Comparison of ENCODE assay signal across 9 cellular contexts in genomic region chr12:43760396-43760795, GRCh38. TPM values are rescaled to one million over a fixed set of nuclear protein-coding genes. Genes with fewer than 3 reads are reported as not detected.
DNase-seq lines count a peak whose midpoint lies in the region; ATAC-seq and TF ChIP-seq lines count a peak whose summit lies in the region.
"Had no signal": no experiment of that assay in that cellular context is flagged by ENCODE, and none has a peak within 500 bp of the region (broad histone marks: within the 10 kb centered on the region; RNA-seq: fewer than 3 reads in every experiment).

No MANE protein-coding gene starts in this region.

- peaks cover 54% of the 10 kb centered on the region for H3K4me1 Mint-ChIP-seq in T-helper 1 cell treated with Interleukin-12 subunit alpha and Interleukin-12 subunit beta and Interleukin-4 antibody, amounts not matched to agents 30 μg/mL and 1 μg/mL, for 36 hours (ENCODE audit: low read depth)

- H3K27me3 Mint-ChIP-seq in T-helper 1 cell treated with Interleukin-12 subunit alpha and Interleukin-12 subunit beta and Interleukin-4 antibody, amounts not matched to agents 30 μg/mL and 1 μg/mL, for 36 hours (ENCODE audit: low read depth) = no peaks in the 10 kb centered on the region

- peak overlapping the region; percentile 97 for H3K4me3 Mint-ChIP-seq in T-helper 1 cell treated with Interleukin-12 subunit alpha and Interleukin-12 subunit beta and Interleukin-4 antibody, amounts not matched to agents 30 μg/mL and 1 μg/mL, for 36 hours

- H3K4me3 ChIP-seq in Peyer's patch = peak overlapping the region in 3 of 4 donors; percentile 68 to 71 (median 68)
- H3K4me3 ChIP-seq in esophagus (ENCODE audit: low read depth in 1 of 2, low read length in 2 of 2) = peak overlapping the region; percentile 74 to 86
- H3K4me3 ChIP-seq in spleen = peak overlapping the region in 6 of 8 donors; percentile 63 to 86 (median 78)
- H3K4me3 ChIP-seq in gastroesophageal sphincter = no peak overlapping the region
- H3K4me3 ChIP-seq in aorta (ENCODE audit: low read length in 2 of 2) = peak overlapping the region in 1 of 2 donors; percentile 1

- no peak for TF ChIP-seq POLR2A in Peyer's patch (IDR thresholded peaks at IDR 0.05)
- TF ChIP-seq POLR2A in spleen (IDR thresholded peaks at IDR 0.05) = no peak
- TF ChIP-seq POLR2A in gastroesophageal sphincter (IDR thresholded peaks at IDR 0.05) = no peak

- no peaks in the 10 kb centered on the region for H3K9me3 ChIP-seq in Peyer's patch
- H3K9me3 ChIP-seq in esophagus (ENCODE audit: control insufficient read depth in 2 of 2, insufficient read depth in 1 of 2, low read depth in 1 of 2, low read length in 1 of 2) = no peaks in the 10 kb centered on the region
- H3K9me3 ChIP-seq in spleen = no peaks in the 10 kb centered on the region
- no peaks in the 10 kb centered on the region for H3K9me3 ChIP-seq in gastroesophageal sphincter
- H3K9me3 ChIP-seq in aorta (ENCODE audit: control insufficient read depth, low read length) = no peaks in the 10 kb centered on the region

- H3K27me3 ChIP-seq in Peyer's patch (no peaks in the 10 kb centered on the region), esophagus (ENCODE audit: control insufficient read depth in 1 of 2, insufficient read depth in 2 of 2, low read length in 2 of 2) (no peaks in the 10 kb centered on the region), spleen (replicated peaks in 1 of 7) (no peaks in the 10 kb centered on the region), gastroesophageal sphincter (no peaks in the 10 kb centered on the region), aorta (ENCODE audit: control insufficient read depth in 1 of 2, insufficient read depth in 2 of 2, low read length in 1 of 2) (no peaks in the 10 kb centered on the region)

- H3K36me3 ChIP-seq in Peyer's patch = no peaks in the 10 kb centered on the region
- H3K36me3 ChIP-seq in esophagus (ENCODE audit: control insufficient read depth in 2 of 2, insufficient read depth in 2 of 2, low read length in 1 of 2) = no peaks in the 10 kb centered on the region
- peaks cover 0 to 19% (median under 1%) of the 10 kb centered on the region in 6 donors for H3K36me3 ChIP-seq in spleen
- H3K36me3 ChIP-seq in gastroesophageal sphincter = no peaks in the 10 kb centered on the region
- H3K36me3 ChIP-seq in aorta (ENCODE audit: control insufficient read depth in 1 of 2, insufficient read depth in 2 of 2, low read length in 1 of 2) = no peaks in the 10 kb centered on the region

- H3K27ac Mint-ChIP-seq in T-helper 1 cell treated with Interleukin-12 subunit alpha and Interleukin-12 subunit beta and Interleukin-4 antibody, amounts not matched to agents 30 μg/mL and 1 μg/mL, for 36 hours = peak overlapping the region; percentile 79

- no peak overlapping the region for H3K27ac ChIP-seq in Peyer's patch
- H3K27ac ChIP-seq in esophagus (ENCODE audit: low read depth in 2 of 2, low read length in 1 of 2) = peak overlapping the region in 1 of 2 donors; percentile 37
- peak overlapping the region in 3 of 8 donors; percentile 93 to 97 (median 95) for H3K27ac ChIP-seq in spleen
- no peak overlapping the region for H3K27ac ChIP-seq in gastroesophageal sphincter
- no peak overlapping the region for H3K27ac ChIP-seq in aorta (ENCODE audit: low read depth in 1 of 2, low read length in 2 of 2)

- H3K4me1 ChIP-seq in Peyer's patch (peaks cover 4 to 33% (median 19%) of the 10 kb centered on the region in 4 donors), esophagus (ENCODE audit: control insufficient read depth in 2 of 2, insufficient read depth in 2 of 2, low read length in 1 of 2) (peaks cover 3 to 11% of the 10 kb centered on the region in 2 donors), spleen (peaks cover 25 to 70% (median 51%) of the 10 kb centered on the region in 6 donors), gastroesophageal sphincter (peaks cover 6 to 35% (median 18%) of the 10 kb centered on the region in 3 donors), aorta (ENCODE audit: control insufficient read depth in 1 of 2, insufficient read depth in 2 of 2, low read length in 2 of 2) (peaks cover 6 to 7% of the 10 kb centered on the region in 2 donors)

- no peak for TF ChIP-seq CTCF in Peyer's patch (IDR thresholded peaks at IDR 0.05)
- no peak for TF ChIP-seq CTCF in spleen (IDR thresholded peaks at IDR 0.05 in 8 of 11, conservative IDR thresholded peaks at IDR 0.05 in 3 of 11)
- no peak for TF ChIP-seq CTCF in gastroesophageal sphincter (IDR thresholded peaks at IDR 0.05)

- 59 to 74% methylated on average over 2 of the region's 2 CpGs for WGBS in esophagus, 2 donors
- WGBS in spleen, 5 donors = 75 to 88% (median 86%) methylated on average over 2 of the region's 2 CpGs
- WGBS in gastroesophageal sphincter (ENCODE audit: low coverage in 1 of 2), 2 donors = 57 to 85% methylated on average over 1 to 2 of the region's 2 CpGs
- 53 to 70% methylated on average over 2 of the region's 2 CpGs for WGBS in aorta, 2 donors

- intact Hi-C loops in spleen (cut with DNase I; ENCODE audit: low total_unique reads) = no loop called here
- intact Hi-C loops in aorta (cut with DNase I) = loop anchor here in 1 of 2 donors (5.0 kb wide), 1 partner anchor 47 kb away; the partner anchor contains the start of gene TWF1

- peaks cover 16% of the 10 kb centered on the region for H3K36me3 Mint-ChIP-seq in T-helper 1 cell treated with Interleukin-12 subunit alpha and Interleukin-12 subunit beta and Interleukin-4 antibody, amounts not matched to agents 30 μg/mL and 1 μg/mL, for 36 hours (ENCODE audit: low read depth)

- no peak for ATAC-seq in gastroesophageal sphincter
- ATAC-seq in HG02763 (IDR thresholded peaks at IDR 0.05; ENCODE audit: unreplicated experiment) = no peak
- ATAC-seq in aorta (ENCODE audit: low FRiP score) = no peak

- no peak for TF ChIP-seq EP300 in gastroesophageal sphincter (IDR thresholded peaks at IDR 0.05)

- H3K9me3 Mint-ChIP-seq in T-helper 1 cell treated with Interleukin-12 subunit alpha and Interleukin-12 subunit beta and Interleukin-4 antibody, amounts not matched to agents 30 μg/mL and 1 μg/mL, for 36 hours = no peaks in the 10 kb centered on the region
- H3K9me3 Mint-ChIP-seq: H9 had no signal

- DNase-seq in T-helper 1 cell (no peak), Peyer's patch (no peak), spleen (no peak), aorta (no peak)
- DNase-seq: H9 had no signal

RNA-seq across cellular contexts. Expression of gene IRAK4, which starts 1.6 kb away (rescaled TPM):
- total RNA-seq in Peyer's patch (10 to 100 TPM; 28.9 to 49.5 (median 41.3) TPM), spleen (10 to 100 TPM; 32.6 to 97.9 (median 52.0) TPM), gastroesophageal sphincter (10 to 100 TPM; 15.3 to 36.6 (median 20.0) TPM), aorta (10 to 100 TPM; 24.4 to 34.7 TPM)
- polyA plus RNA-seq in esophagus (10 to 100 TPM; 10.9 to 15.5 TPM), spleen (10 to 100 TPM; 18.1 to 23.1 (median 20.0) TPM), aorta (10 to 100 TPM; 15.9 to 24.1 TPM)

RNA-seq across cellular contexts. Expression of gene PUS7L, which starts 1.8 kb away (rescaled TPM):
- total RNA-seq in Peyer's patch (10 to 100 TPM in 2 of 4 donors, 1 to 10 TPM in 2; 5.4 to 22.3 (median 9.9) TPM), spleen (10 to 100 TPM; 13.3 to 18.2 (median 15.9) TPM), gastroesophageal sphincter (10 to 100 TPM in 2 of 4 donors, 1 to 10 TPM in 2; 5.4 to 11.7 (median 9.7) TPM), aorta (10 to 100 TPM; 12.9 to 13.7 TPM)
- polyA plus RNA-seq in esophagus (1 to 10 TPM; 1.7 to 1.9 TPM), spleen (1 to 10 TPM; 1.5 to 2.1 (median 1.8) TPM), aorta (1 to 10 TPM; 1.9 to 5.4 TPM)

RNA-seq across cellular contexts. Expression of gene TWF1, which starts 45.7 kb away (rescaled TPM):
- 100 to 1,000 TPM in 1 of 4 donors, 10 to 100 TPM in 3; 40.9 to 126 (median 64.0) TPM for total RNA-seq in Peyer's patch
- 100 to 1,000 TPM in 1 of 2 donors, 10 to 100 TPM in 1; 73.1 to 120 TPM for polyA plus RNA-seq in esophagus
- 10 to 100 TPM; 28.1 to 58.4 (median 36.9) TPM for total RNA-seq in spleen
- polyA plus RNA-seq in spleen = 10 to 100 TPM; 20.6 to 26.0 (median 24.8) TPM
- total RNA-seq in gastroesophageal sphincter = 100 to 1,000 TPM in 3 of 4 donors, 10 to 100 TPM in 1; 88.2 to 126 (median 111) TPM
- 10 to 100 TPM; 52.5 to 53.7 TPM for total RNA-seq in aorta
- 10 to 100 TPM; 38.4 to 84.5 TPM for polyA plus RNA-seq in aorta

Comparison
In these comparisons a context has a peak if more than half of its experiments do, and no peak if none do; other contexts are left out.
1. H3K4me3 ChIP-seq: peak in Peyer's patch (3 of 4), esophagus (2 of 2) and spleen (6 of 8); none in gastroesophageal sphincter (0 of 2).